8 cellular contexts compared by ENCODE assay signal in the genomic region with DNA sequence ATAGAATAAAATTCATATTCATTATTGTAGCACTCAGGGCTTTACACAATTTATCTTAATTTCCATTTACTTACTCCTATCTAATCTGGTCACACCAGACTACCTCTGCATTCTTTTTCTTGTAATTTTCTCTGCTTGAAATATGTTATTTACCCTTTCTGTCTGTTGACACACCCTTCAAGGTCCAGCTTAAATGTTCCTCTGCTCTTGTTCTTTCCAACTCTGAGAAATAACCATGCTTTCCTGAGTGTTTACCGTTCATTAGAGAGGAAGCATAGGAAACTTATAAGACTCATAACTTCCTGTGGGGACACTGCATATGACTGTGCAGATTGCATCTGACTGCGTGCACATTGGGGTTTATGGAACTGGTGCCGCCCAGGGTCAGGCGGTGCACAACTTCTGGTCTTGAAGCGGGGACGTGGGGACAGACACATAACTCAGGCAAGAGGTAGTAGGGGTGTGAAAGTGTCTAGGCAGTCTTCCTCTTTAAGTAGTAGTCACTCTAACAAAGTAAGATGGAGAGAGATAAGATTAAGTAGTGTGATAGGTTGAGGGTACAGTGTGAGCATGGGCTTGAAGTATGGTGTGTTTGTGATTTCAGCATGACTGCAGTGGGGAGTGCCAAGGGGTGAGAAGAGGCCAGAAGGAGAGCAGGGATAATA. TPM values are rescaled to one million over a fixed set of nuclear protein-coding genes. Genes with fewer than 3 reads are reported as not detected.
DNase-seq lines count a peak whose midpoint lies in the region; ATAC-seq and TF ChIP-seq lines count a peak whose summit lies in the region.

No MANE protein-coding gene starts in this region.

- H3K4me1 ChIP-seq in psoas muscle: no peaks in the 10 kb centered on the region

- no peak overlapping the region for H3K27ac ChIP-seq in psoas muscle

- no peaks in the 10 kb centered on the region for H3K36me3 ChIP-seq in psoas muscle (ENCODE audit: insufficient read depth in 1 of 2, low read depth in 1 of 2)

- H3K27me3 ChIP-seq in psoas muscle (ENCODE audit: insufficient read depth in 3 of 3, low read length in 2 of 3): no peaks in the 10 kb centered on the region

- no peak overlapping the region for H3K4me3 ChIP-seq in psoas muscle

- 58 to 70% (median 58%) methylated on average over 6 of the region's 6 CpGs for WGBS in psoas muscle, 3 donors

- DNase-seq in T-helper 2 cell (peak in 4 of 5 experiments; percentile 37 to 99 (median 72)), amniotic epithelial cell (ENCODE audit: low read depth) (peak; percentile 19), psoas muscle (peak in 1 of 2 donors; percentile 65), cerebellar cortex (ENCODE audit: low spot score) (no peak), epidermal melanocyte (ENCODE audit: insufficient read length, low spot score) (no peak)

- intact Hi-C loops in psoas muscle (cut with DNase I): loop anchor here (5.0 kb wide), 2 partner anchors 58 to 128 kb away; no protein-coding TSS in a partner anchor

- ATAC-seq in GM19351 (IDR thresholded peaks at IDR 0.05; ENCODE audit: unreplicated experiment) (peak; percentile 73), psoas muscle (peak in 3 of 4 donors; percentile 30 to 38 (median 37)), GM21825 (IDR thresholded peaks at IDR 0.05; ENCODE audit: unreplicated experiment) (no peak), GM21360 (IDR thresholded peaks at IDR 0.05; ENCODE audit: unreplicated experiment) (no peak)

- no peak for TF ChIP-seq CTCF in psoas muscle (IDR thresholded peaks at IDR 0.05)

- H3K9me3 ChIP-seq in psoas muscle: no peaks in the 10 kb centered on the region

RNA-seq across cellular contexts. Expression of a gene that starts 42.6 kb away (rescaled TPM):
- 10 to 100 TPM; 24.5 to 51.3 (median 37.7) TPM for total RNA-seq in psoas muscle
- polyA plus RNA-seq in psoas muscle: 10 to 100 TPM in 1 of 3 donors, 1 to 10 TPM in 2; 7.9 to 24.1 (median 9.5) TPM

RNA-seq across cellular contexts. Expression of a gene that starts 54.0 kb away (rescaled TPM):
- total RNA-seq in psoas muscle: 10 to 100 TPM in 1 of 4 donors, 1 to 10 TPM in 3; 4.6 to 18.9 (median 6.9) TPM
- polyA plus RNA-seq in psoas muscle: 1 to 10 TPM; 1.8 to 3.2 (median 1.9) TPM

Comparison
In these comparisons a context has a peak if more than half of its experiments do, and no peak if none do; other contexts are left out.
1. ATAC-seq: peak in GM19351 (single experiment) and psoas muscle (3 of 4); none in GM21825 (single experiment) and GM21360 (single experiment).
2. DNase-seq: peak in T-helper 2 cell (4 of 5) and amniotic epithelial cell (single experiment); none in cerebellar cortex (single experiment) and epidermal melanocyte (single experiment).